In genomic region chr5:133523921-133524320, GRCh38 we compare ENCODE assay signal across 21 cellular contexts.
"Had no signal": no experiment of that assay in that cellular context is flagged by ENCODE, and none has a peak within 500 bp of the region (broad histone marks: within the 10 kb centered on the region; RNA-seq: fewer than 3 reads in every experiment).

No MANE protein-coding gene starts in this region.

- DNase-seq: effector CD4-positive, alpha-beta T cell; endodermal cell; erythroblast; foreskin melanocyte; heart left ventricle; hippocampal formation; left colon; left ventricle myocardium superior; mesenchymal stem cell; midbrain; small intestine; stimulated activated CD4-positive, alpha-beta T cell treated with anti-CD3 and anti-CD28 coated beads, Interleukin-12 subunit alpha, Interleukin-12 subunit beta, amount 100 ng/mL, for 4 hours; stimulated activated naive CD8-positive, alpha-beta T cell treated with anti-CD3 and anti-CD28 coated beads, Interleukin-15, Interleukin-2, amounts not matched to agents 100 U/mL and 50 U/mL, for 24 hours; thyroid gland had no signal

- H3K4me3 ChIP-seq: heart left ventricle, lung, right atrium auricular region, suprapubic skin, thyroid gland had no signal

- ATAC-seq: heart left ventricle; left colon; left ventricle myocardium superior; natural killer cell treated with Interleukin-12 subunit alpha and Interleukin-12 subunit beta and Interleukin-15 and Interleukin-18, amount 100 ng/mL, for 72 hours; stimulated activated naive CD8-positive, alpha-beta T cell treated with anti-CD3 and anti-CD28 coated beads, Interleukin-15, Interleukin-2, amounts not matched to agents 100 U/mL and 50 U/mL, for 24 hours had no signal

- H3K27me3 Mint-ChIP-seq: type B pancreatic cell had no signal

- H3K27ac ChIP-seq: heart left ventricle, neutrophil, right atrium auricular region, suprapubic skin, thyroid gland had no signal

- H3K9me3 Mint-ChIP-seq: dendritic cell treated with granulocyte-macrophage colony-stimulating factor and Interleukin-4, amounts not matched to agents 40 ng/mL and 50 ng/mL, for 4 days; endodermal cell; natural killer cell treated with Interleukin-12 subunit alpha and Interleukin-12 subunit beta and Interleukin-15 and Interleukin-18, amount 100 ng/mL, for 72 hours; type B pancreatic cell had no signal

- H3K4me3 Mint-ChIP-seq: dendritic cell treated with granulocyte-macrophage colony-stimulating factor and Interleukin-4, amounts not matched to agents 40 ng/mL and 50 ng/mL, for 4 days; endodermal cell; natural killer cell treated with Interleukin-12 subunit alpha and Interleukin-12 subunit beta and Interleukin-15 and Interleukin-18, amount 100 ng/mL, for 72 hours; type B pancreatic cell had no signal

- H3K9me3 ChIP-seq: heart left ventricle, neutrophil, right atrium auricular region, suprapubic skin, thyroid gland had no signal

- H3K27me3 ChIP-seq: right atrium auricular region, thyroid gland had no signal

- H3K27ac Mint-ChIP-seq: dendritic cell treated with granulocyte-macrophage colony-stimulating factor and Interleukin-4, amounts not matched to agents 40 ng/mL and 50 ng/mL, for 4 days; endodermal cell; natural killer cell treated with Interleukin-12 subunit alpha and Interleukin-12 subunit beta and Interleukin-15 and Interleukin-18, amount 100 ng/mL, for 72 hours; type B pancreatic cell had no signal

- H3K36me3 Mint-ChIP-seq: natural killer cell treated with Interleukin-12 subunit alpha and Interleukin-12 subunit beta and Interleukin-15 and Interleukin-18, amount 100 ng/mL, for 72 hours; type B pancreatic cell had no signal

- H3K4me1 ChIP-seq: right atrium auricular region, suprapubic skin, thyroid gland had no signal

- H3K36me3 ChIP-seq: heart left ventricle, neutrophil, right atrium auricular region, suprapubic skin, thyroid gland had no signal
